8 cellular contexts compared by ENCODE assay signal in genomic region chr17:35045458-35045979, GRCh38. TPM values are rescaled to one million over a fixed set of nuclear protein-coding genes. Genes with fewer than 3 reads are reported as not detected.
DNase-seq lines count a peak whose midpoint lies in the region; ATAC-seq and TF ChIP-seq lines count a peak whose summit lies in the region.
"Not testable (repeated sequence)": the region's sequence is repeated elsewhere in the genome, so short reads cannot be mapped to it uniquely, and the experiment has no call there.

No MANE protein-coding gene starts in this region.

- H3K9me3 Mint-ChIP-seq in CD4-positive, CD25-positive, alpha-beta regulatory T cell; IgD-negative memory B cell; T-helper 2 cell treated with Interferon-gamma antibody and Interleukin-4, amounts not matched to agents 5 μg/mL and 100 μg/mL, for 36 hours; activated T-cell treated with anti-CD3 and anti-CD28 coated beads, Interleukin-2, amount 50 U/mL, for 4 hours; activated naive CD8-positive, alpha-beta T cell treated with anti-CD3 and anti-CD28 coated beads, Interleukin-2, amount 10 ng/mL, durations not matched to agents 7 days and 5 days; immature natural killer cell; natural killer cell; stimulated activated naive CD8-positive, alpha-beta T cell treated with anti-CD3 and anti-CD28 coated beads, Interleukin-15, amount 100 ng/mL, for 72 hours: not testable (repeated sequence)

- H3K36me3 ChIP-seq in CD4-positive, CD25-positive, alpha-beta regulatory T cell (ENCODE audit: control insufficient read depth, insufficient read depth, low read length) = not testable (repeated sequence)

- ATAC-seq in CD4-positive, CD25-positive, alpha-beta regulatory T cell (ENCODE audit: low read depth in 2 of 2); activated T-cell treated with anti-CD3 and anti-CD28 coated beads, Interleukin-2, amount 50 U/mL, for 4 hours; activated naive CD8-positive, alpha-beta T cell treated with anti-CD3 and anti-CD28 coated beads, Interleukin-2, amount 10 ng/mL, durations not matched to agents 7 days and 5 days (ENCODE audit: low read depth); natural killer cell; stimulated activated naive CD8-positive, alpha-beta T cell treated with anti-CD3 and anti-CD28 coated beads, Interleukin-15, amount 100 ng/mL, for 72 hours: not testable (repeated sequence)

- peak overlapping the region; percentile 92 to 97 (median 95) for H3K27ac Mint-ChIP-seq in CD4-positive, CD25-positive, alpha-beta regulatory T cell
- H3K27ac Mint-ChIP-seq in IgD-negative memory B cell (peak overlapping the region; percentile 40 to 82 (median 82)), immature natural killer cell (peak overlapping the region; percentile 88 to 94 (median 92)), natural killer cell (peak overlapping the region; percentile 88 to 99)
- H3K27ac Mint-ChIP-seq in T-helper 2 cell treated with Interferon-gamma antibody and Interleukin-4, amounts not matched to agents 5 μg/mL and 100 μg/mL, for 36 hours = peak overlapping the region; percentile 93
- peak overlapping the region; percentile 91 for H3K27ac Mint-ChIP-seq in activated naive CD8-positive, alpha-beta T cell treated with anti-CD3 and anti-CD28 coated beads, Interleukin-2, amount 10 ng/mL, durations not matched to agents 7 days and 5 days
- H3K27ac Mint-ChIP-seq in stimulated activated naive CD8-positive, alpha-beta T cell treated with anti-CD3 and anti-CD28 coated beads, Interleukin-15, amount 100 ng/mL, for 72 hours = peak overlapping the region; percentile 71 to 96

- not testable (repeated sequence) for H3K9me3 ChIP-seq in CD4-positive, CD25-positive, alpha-beta regulatory T cell (ENCODE audit: control insufficient read depth in 2 of 2, low read length in 2 of 2)

- H3K4me1 ChIP-seq in CD4-positive, CD25-positive, alpha-beta regulatory T cell (ENCODE audit: control insufficient read depth, insufficient read depth, low read length, poor library complexity, severe bottlenecking) = peaks cover 83% of the 10 kb centered on the region

- POLR2A ChIA-PET in activated naive CD8-positive, alpha-beta T cell treated with anti-CD3 and anti-CD28 coated beads, Interleukin-2, amount 10 ng/mL, durations not matched to agents 7 days and 5 days (lab: Charles Lee) = interaction anchor here (0.7 to 1.9 kb wide), 3 partner anchors 19 to 44 kb away, joined by 3 to 20 read pairs (median 6); partner anchors contain the start of gene RFFL

- H3K27ac ChIP-seq in CD4-positive, CD25-positive, alpha-beta regulatory T cell (ENCODE audit: insufficient read depth, low read length, poor library complexity, severe bottlenecking) = peak overlapping the region; percentile 86

- intact Hi-C loops in natural killer cell (cut with micrococcal nuclease) = not testable (repeated sequence)

- H3K4me3 ChIP-seq in CD4-positive, CD25-positive, alpha-beta regulatory T cell (ENCODE audit: low read depth, low read length) = peak overlapping the region; percentile 89

- H3K4me3 Mint-ChIP-seq in CD4-positive, CD25-positive, alpha-beta regulatory T cell = peak overlapping the region; percentile 73 to 89 (median 84)
- H3K4me3 Mint-ChIP-seq in IgD-negative memory B cell (peak overlapping the region; percentile 19 to 91 (median 68)), immature natural killer cell (peak overlapping the region; percentile 71 to 90 (median 82)), natural killer cell (peak overlapping the region; percentile 69)
- H3K4me3 Mint-ChIP-seq in T-helper 2 cell treated with Interferon-gamma antibody and Interleukin-4, amounts not matched to agents 5 μg/mL and 100 μg/mL, for 36 hours = peak overlapping the region; percentile 85
- H3K4me3 Mint-ChIP-seq in activated T-cell treated with anti-CD3 and anti-CD28 coated beads, Interleukin-2, amount 50 U/mL, for 4 hours = peak overlapping the region; percentile 75
- H3K4me3 Mint-ChIP-seq in activated naive CD8-positive, alpha-beta T cell treated with anti-CD3 and anti-CD28 coated beads, Interleukin-2, amount 10 ng/mL, durations not matched to agents 7 days and 5 days = peak overlapping the region; percentile 86
- peak overlapping the region; percentile 75 to 83 for H3K4me3 Mint-ChIP-seq in stimulated activated naive CD8-positive, alpha-beta T cell treated with anti-CD3 and anti-CD28 coated beads, Interleukin-15, amount 100 ng/mL, for 72 hours

- not testable (repeated sequence) for H3K27me3 ChIP-seq in CD4-positive, CD25-positive, alpha-beta regulatory T cell (ENCODE audit: control insufficient read depth, insufficient read depth, low read length)

- DNase-seq in CD4-positive, CD25-positive, alpha-beta regulatory T cell = peak in 1 of 3 donors; percentile 29
- DNase-seq in T-helper 2 cell treated with Interferon-gamma antibody and Interleukin-4, amounts not matched to agents 5 μg/mL and 100 μg/mL, for 36 hours (ENCODE audit: low spot score); activated T-cell treated with anti-CD3 and anti-CD28 coated beads, Interleukin-2, amount 50 U/mL, for 4 hours; activated naive CD8-positive, alpha-beta T cell treated with anti-CD3 and anti-CD28 coated beads, Interleukin-2, amount 10 ng/mL, durations not matched to agents 7 days and 5 days; immature natural killer cell; natural killer cell; stimulated activated naive CD8-positive, alpha-beta T cell treated with anti-CD3 and anti-CD28 coated beads, Interleukin-15, amount 100 ng/mL, for 72 hours: not testable (repeated sequence)

- peaks cover 14% of the 10 kb centered on the region for H3K36me3 Mint-ChIP-seq in CD4-positive, CD25-positive, alpha-beta regulatory T cell
- H3K36me3 Mint-ChIP-seq in IgD-negative memory B cell; activated naive CD8-positive, alpha-beta T cell treated with anti-CD3 and anti-CD28 coated beads, Interleukin-2, amount 10 ng/mL, durations not matched to agents 7 days and 5 days; natural killer cell: not testable (repeated sequence)
- peaks cover 16% of the 10 kb centered on the region for H3K36me3 Mint-ChIP-seq in T-helper 2 cell treated with Interferon-gamma antibody and Interleukin-4, amounts not matched to agents 5 μg/mL and 100 μg/mL, for 36 hours (ENCODE audit: low read depth)
- peaks cover 10% of the 10 kb centered on the region for H3K36me3 Mint-ChIP-seq in activated T-cell treated with anti-CD3 and anti-CD28 coated beads, Interleukin-2, amount 50 U/mL, for 4 hours (ENCODE audit: insufficient read depth)
- peaks cover 4 to 12% (median 11%) of the 10 kb centered on the region in 3 donors for H3K36me3 Mint-ChIP-seq in immature natural killer cell

- TF ChIP-seq CTCF in natural killer cell (IDR thresholded peaks at IDR 0.05) = not testable (repeated sequence)

- H3K4me1 Mint-ChIP-seq in CD4-positive, CD25-positive, alpha-beta regulatory T cell = peaks cover 47 to 87% (median 60%) of the 10 kb centered on the region in 4 donors
- peaks cover 31 to 40% (median 36%) of the 10 kb centered on the region in 3 donors for H3K4me1 Mint-ChIP-seq in IgD-negative memory B cell
- H3K4me1 Mint-ChIP-seq in T-helper 2 cell treated with Interferon-gamma antibody and Interleukin-4, amounts not matched to agents 5 μg/mL and 100 μg/mL, for 36 hours (ENCODE audit: low read depth) = peaks cover 38% of the 10 kb centered on the region
- H3K4me1 Mint-ChIP-seq in activated T-cell treated with anti-CD3 and anti-CD28 coated beads, Interleukin-2, amount 50 U/mL, for 4 hours (ENCODE audit: low read depth) = peaks cover 76% of the 10 kb centered on the region
- H3K4me1 Mint-ChIP-seq in activated naive CD8-positive, alpha-beta T cell treated with anti-CD3 and anti-CD28 coated beads, Interleukin-2, amount 10 ng/mL, durations not matched to agents 7 days and 5 days = peaks cover 27% of the 10 kb centered on the region
- peaks cover 84 to 89% of the 10 kb centered on the region in 2 donors for H3K4me1 Mint-ChIP-seq in immature natural killer cell
- peaks cover 62 to 63% of the 10 kb centered on the region in 2 donors for H3K4me1 Mint-ChIP-seq in natural killer cell
- peaks cover 75% of the 10 kb centered on the region for H3K4me1 Mint-ChIP-seq in stimulated activated naive CD8-positive, alpha-beta T cell treated with anti-CD3 and anti-CD28 coated beads, Interleukin-15, amount 100 ng/mL, for 72 hours

- not testable (repeated sequence) for H3K27me3 Mint-ChIP-seq in CD4-positive, CD25-positive, alpha-beta regulatory T cell; IgD-negative memory B cell; T-helper 2 cell treated with Interferon-gamma antibody and Interleukin-4, amounts not matched to agents 5 μg/mL and 100 μg/mL, for 36 hours (ENCODE audit: low read depth); activated T-cell treated with anti-CD3 and anti-CD28 coated beads, Interleukin-2, amount 50 U/mL, for 4 hours (ENCODE audit: low read depth); activated naive CD8-positive, alpha-beta T cell treated with anti-CD3 and anti-CD28 coated beads, Interleukin-2, amount 10 ng/mL, durations not matched to agents 7 days and 5 days; natural killer cell (ENCODE audit: low read depth in 2 of 2); stimulated activated naive CD8-positive, alpha-beta T cell treated with anti-CD3 and anti-CD28 coated beads, Interleukin-15, amount 100 ng/mL, for 72 hours
- H3K27me3 Mint-ChIP-seq in immature natural killer cell (ENCODE audit: low read depth in 3 of 3) = peaks cover under 1 to 13% (median 7%) of the 10 kb centered on the region in 3 donors

RNA-seq across cellular contexts. Expression of gene RFFL, which starts 18.0 kb away (rescaled TPM):
- 118 TPM for total RNA-seq in CD4-positive, CD25-positive, alpha-beta regulatory T cell
- polyA plus RNA-seq in CD4-positive, CD25-positive, alpha-beta regulatory T cell = 100 to 1,000 TPM in 1 of 4 donors, 10 to 100 TPM in 3; 69.8 to 128 (median 79.3) TPM
- 28.9 TPM for polyA plus RNA-seq in IgD-negative memory B cell
- 10 to 100 TPM; 19.6 to 28.2 (median 20.3) TPM for total RNA-seq in activated T-cell treated with anti-CD3 and anti-CD28 coated beads, Interleukin-2, amount 50 U/mL, for 4 hours
- 10 to 100 TPM; 37.4 to 42.3 TPM for total RNA-seq in activated naive CD8-positive, alpha-beta T cell treated with anti-CD3 and anti-CD28 coated beads, Interleukin-2, amount 10 ng/mL, durations not matched to agents 7 days and 5 days
- 10 to 100 TPM; 24.0 to 45.4 (median 34.0) TPM for polyA plus RNA-seq in immature natural killer cell
- 10 to 100 TPM; 50.0 to 86.6 (median 75.9) TPM for total RNA-seq in natural killer cell
